Comparison of ENCODE assay signal across 8 cellular contexts in the genomic region with DNA sequence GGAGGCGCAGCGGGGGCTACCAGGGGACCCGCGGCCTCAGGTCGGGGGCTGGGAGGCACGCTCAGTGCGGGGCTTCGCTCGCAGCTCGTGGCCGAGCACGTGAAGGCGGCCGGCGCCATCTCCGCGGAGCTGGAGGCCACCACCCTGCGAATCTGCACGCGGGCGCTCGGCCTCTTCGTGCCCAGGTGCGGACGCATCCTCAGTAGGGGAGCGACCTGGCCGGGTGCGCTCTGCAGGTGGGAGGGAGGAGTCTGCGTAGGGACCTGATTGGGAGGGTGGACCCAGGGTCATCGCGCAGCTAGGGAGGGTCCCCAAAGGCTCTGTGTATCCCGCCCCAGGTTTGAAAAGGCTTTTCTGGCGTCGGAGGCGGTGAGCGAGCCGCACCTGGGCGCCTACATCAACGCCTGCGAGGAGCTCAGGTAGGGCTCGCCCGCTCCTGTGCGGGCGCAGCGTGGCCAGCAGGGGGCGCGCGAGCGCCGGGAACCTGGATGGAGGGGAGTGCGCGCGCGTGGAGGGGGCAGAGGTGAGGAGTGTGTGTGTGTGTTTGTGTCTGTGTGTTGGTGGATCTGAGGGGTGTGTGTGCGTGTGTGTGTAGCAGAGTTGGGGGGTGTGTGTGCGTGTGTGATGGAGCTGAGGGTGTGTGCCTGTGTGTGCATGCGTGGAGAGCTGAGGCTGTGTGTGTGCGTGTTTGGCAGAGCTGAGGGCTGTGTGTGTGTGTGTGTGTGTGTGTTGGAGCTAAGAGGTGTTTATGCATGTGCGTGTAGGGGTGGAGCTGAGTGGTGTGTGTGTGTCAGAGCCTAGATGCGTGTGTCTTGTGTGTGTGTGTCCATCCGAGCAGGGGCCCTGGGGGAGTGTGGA.
DNase-seq lines count a peak whose midpoint lies in the region; ATAC-seq and TF ChIP-seq lines count a peak whose summit lies in the region.

No MANE protein-coding gene starts in this region.

- H3K4me1 ChIP-seq in MM.1S (ENCODE audit: low read length): 0 out of 2 replicates have a peak, but pooled peaks cover 5% of the 10 kb centered on the region

- no peaks in the 10 kb centered on the region for H3K36me3 ChIP-seq in MM.1S (replicated peaks; ENCODE audit: insufficient read depth, low read length)
- no peaks in the 10 kb centered on the region for H3K36me3 ChIP-seq in WERI-Rb-1
- no peaks in the 10 kb centered on the region for H3K36me3 ChIP-seq in brain microvascular endothelial cell (replicated peaks)

- no peaks in the 10 kb centered on the region for H4K20me1 ChIP-seq in MM.1S (ENCODE audit: insufficient read depth, low read length)

- H3K9ac ChIP-seq in MM.1S (ENCODE audit: low read length): no peak overlapping the region

- TF ChIP-seq CTCF in MM.1S (IDR thresholded peaks at IDR 0.05; ENCODE audit: low read length) (peak; percentile 74), WERI-Rb-1 (IDR thresholded peaks at IDR 0.05; ENCODE audit: low read depth, low read length) (peak; percentile 96), brain microvascular endothelial cell (IDR thresholded peaks at IDR 0.05; ENCODE audit: low read depth, low read length, missing control alignments) (peak; percentile 82)

- H3F3A ChIP-seq in MM.1S (ENCODE audit: insufficient read depth, low read length): no peaks in the 10 kb centered on the region; the same call in 1 of the 2 replicates

- peak; percentile 53 for ATAC-seq in GM18498 (IDR thresholded peaks at IDR 0.05; ENCODE audit: unreplicated experiment)

- no peak overlapping the region for H3K27ac ChIP-seq in MM.1S (ENCODE audit: low read length)
- no peak overlapping the region for H3K27ac ChIP-seq in WERI-Rb-1
- H3K27ac ChIP-seq in brain microvascular endothelial cell: no peak overlapping the region

- H3K27me3 ChIP-seq in MM.1S (replicated peaks; ENCODE audit: insufficient read depth, low read length) (peaks cover 8% of the 10 kb centered on the region; the same call in 1 of the 2 replicates), WERI-Rb-1 (ENCODE audit: insufficient read depth, low read depth, severe bottlenecking) (peaks cover 11% of the 10 kb centered on the region), brain microvascular endothelial cell (replicated peaks) (peaks cover 39% of the 10 kb centered on the region)

- in situ Hi-C loops in brain microvascular endothelial cell (cut with HindIII; ENCODE audit: low pct_ligation_motif_present, low sequenced_read_pairs): no loop called here

- H3K9me3 ChIP-seq in MM.1S (replicated peaks; ENCODE audit: insufficient read depth, low read length): no peaks in the 10 kb centered on the region
- no peaks in the 10 kb centered on the region for H3K9me3 ChIP-seq in WERI-Rb-1 (ENCODE audit: severe bottlenecking)

- H3K4me3 ChIP-seq in MM.1S (ENCODE audit: low read length): no peak overlapping the region
- H3K4me3 ChIP-seq in WERI-Rb-1 (ENCODE audit: low read depth, low read length): peak overlapping the region; percentile 37
- H3K4me3 ChIP-seq in brain microvascular endothelial cell (ENCODE audit: low read depth, low read length): no peak overlapping the region

- peak; percentile 95 for DNase-seq in 8988T
- DNase-seq in MM.1S: peak; percentile 33
- DNase-seq in WERI-Rb-1: peak; percentile 75
- no peak for DNase-seq in brain microvascular endothelial cell
- DNase-seq in islet precursor cell: peak; percentile 87
- peak; percentile 69 to 76 for DNase-seq in stimulated activated CD4-positive, alpha-beta T cell treated with anti-CD3 and anti-CD28 coated beads, Interleukin-2, amount 100 ng/mL, for 48 hours
- DNase-seq in NCI-H1048 (lab: John Stamatoyannopoulos, UW): no peak

- peak overlapping the region; percentile 24; the same call in 1 of the 2 replicates for H3K4me2 ChIP-seq in MM.1S (ENCODE audit: low read depth, low read length)

- H2AFZ ChIP-seq in MM.1S (ENCODE audit: low read length): no peak overlapping the region

- no peaks in the 10 kb centered on the region for H3K79me2 ChIP-seq in MM.1S (ENCODE audit: low read length)

- no peaks in the 10 kb centered on the region for H3K9me2 ChIP-seq in MM.1S (replicated peaks; ENCODE audit: insufficient read depth, low read length)

Comparison
In these comparisons a context has a peak if more than half of its experiments do, and no peak if none do; other contexts are left out.
1. DNase-seq: peak in 8988T (single experiment), MM.1S (single experiment), WERI-Rb-1 (single experiment), islet precursor cell (single experiment) and stimulated activated CD4-positive, alpha-beta T cell treated with anti-CD3 and anti-CD28 coated beads, Interleukin-2, amount 100 ng/mL, for 48 hours (2 of 2); none in brain microvascular endothelial cell (single experiment) and NCI-H1048 (single experiment).
2. Peak in every context shown above with its lines, with median percentiles within 50 percentile points of each other: CTCF ChIP-seq.